In the genomic region with DNA sequence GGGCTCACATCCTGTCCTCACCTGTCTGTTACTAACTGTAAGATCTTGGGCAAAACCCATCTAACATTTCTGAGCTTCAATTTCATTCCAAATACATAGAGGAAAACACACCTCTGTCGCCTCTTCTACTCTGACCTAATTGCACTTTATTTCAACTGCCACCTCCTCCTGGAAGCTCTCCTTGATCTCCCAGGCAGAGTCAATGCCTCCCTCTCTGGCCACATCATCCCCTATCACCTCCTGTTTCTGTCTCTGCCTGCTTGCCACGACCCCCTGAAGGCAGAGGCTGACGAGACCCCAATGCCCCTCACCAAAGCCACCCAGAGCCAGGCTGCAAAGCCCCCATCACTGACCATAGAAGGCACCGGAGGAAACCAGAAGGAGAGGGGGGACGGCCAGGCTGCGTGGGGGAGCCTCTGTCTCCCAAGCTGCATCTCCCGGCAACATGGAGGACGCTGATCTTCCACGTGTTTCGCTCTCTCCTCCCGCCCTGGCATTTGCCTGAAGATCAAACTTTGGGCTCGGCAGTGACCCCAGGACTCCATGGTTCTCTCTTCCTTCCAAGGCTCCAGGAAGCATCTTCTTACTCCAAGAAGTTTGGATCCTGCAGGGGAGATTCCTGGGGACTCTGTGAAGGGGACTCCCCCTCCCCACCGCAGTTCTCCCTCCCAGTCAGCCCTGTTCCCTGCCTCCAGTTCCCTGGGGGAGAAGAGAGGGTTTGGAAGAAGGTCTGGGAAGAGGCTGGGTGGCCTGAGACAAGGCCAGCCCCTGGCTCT, we compare ENCODE assay signal across 22 cellular contexts. TPM values are rescaled to one million over a fixed set of nuclear protein-coding genes. Genes with fewer than 3 reads are reported as not detected.
A peak's percentile ranks its signal among the peaks of the same experiment; 100 is the strongest.
DNase-seq lines count a peak whose midpoint lies in the region; ATAC-seq and TF ChIP-seq lines count a peak whose summit lies in the region.
"Had no signal": no experiment of that assay in that cellular context is flagged by ENCODE, and none has a peak within 500 bp of the region (broad histone marks: within the 10 kb centered on the region; RNA-seq: fewer than 3 reads in every experiment).

No MANE protein-coding gene starts in this region.

- H2BK15ac ChIP-seq in mesenchymal stem cell (ENCODE audit: low read depth, poor library complexity, severe bottlenecking) = no peak overlapping the region

- no peak overlapping the region for H3K18ac ChIP-seq in mesenchymal stem cell (ENCODE audit: low read depth in 1 of 2, low read length in 2 of 2)

- H3K79me1 ChIP-seq in mesenchymal stem cell (replicated peaks; ENCODE audit: low read length, poor library complexity, severe bottlenecking) = no peaks in the 10 kb centered on the region

- no peaks in the 10 kb centered on the region for H3K27me3 Mint-ChIP-seq in activated CD8-positive, alpha-beta T cell treated with anti-CD3 and anti-CD28 coated beads, Interleukin-2, amount 10 ng/mL, durations not matched to agents 7 days and 5 days (ENCODE audit: low read depth)
- no peaks in the 10 kb centered on the region for H3K27me3 Mint-ChIP-seq in activated CD8-positive, alpha-beta T cell treated with anti-CD3 and anti-CD28 coated beads for 36 hours
- H3K27me3 Mint-ChIP-seq in T-helper 17 cell = peaks cover 26% of the 10 kb centered on the region
- H3K27me3 Mint-ChIP-seq in immature natural killer cell (ENCODE audit: low read depth in 3 of 3) = peaks cover 2 to 5% (median 3%) of the 10 kb centered on the region in 3 donors

- DNase-seq in activated CD8-positive, alpha-beta T cell treated with anti-CD3 and anti-CD28 coated beads, Interleukin-2, amount 10 ng/mL, durations not matched to agents 7 days and 5 days = peak; percentile 11
- DNase-seq in activated CD8-positive, alpha-beta T cell treated with anti-CD3 and anti-CD28 coated beads for 36 hours = no peak
- DNase-seq in T-helper 17 cell (no peak), immature natural killer cell (no peak), NCI-H446 (lab: John Stamatoyannopoulos, UW) (no peak), mesenchymal stem cell (no peak), NAMALWA (ENCODE audit: low spot score) (no peak)
- DNase-seq in stimulated activated effector memory CD8-positive, alpha-beta T cell treated with anti-CD3 and anti-CD28 coated beads, Interleukin-12 subunit alpha, Interleukin-12 subunit beta, amount 100 ng/mL, for 72 hours (ENCODE audit: low spot score in 2 of 2) = peak in 1 of 2 donors; percentile 34
- DNase-seq: 8988T, Caco-2, DMS79, GOT3, HFFc6, NCI-H1105 treated with DMSO at 0.1 percent for 48 hours, NCI-H187 treated with DMSO at 0.1 percent for 48 hours, NCI-H446 treated with DMSO at 0.1 percent for 48 hours, NCI-H748 treated with DMSO at 0.1 percent for 48 hours, PC-3, Right ventricle myocardium superior had no signal

- intact Hi-C loops in activated CD8-positive, alpha-beta T cell treated with anti-CD3 and anti-CD28 coated beads for 36 hours (cut with micrococcal nuclease) = loop anchor here (10.0 kb wide), 1 partner anchor 93 kb away; no protein-coding TSS in a partner anchor

- 67% methylated on average over 12 of the region's 13 CpGs for WGBS in mesenchymal stem cell

- no peak for ATAC-seq in activated CD8-positive, alpha-beta T cell treated with anti-CD3 and anti-CD28 coated beads, Interleukin-2, amount 10 ng/mL, durations not matched to agents 7 days and 5 days
- no peak for ATAC-seq in activated CD8-positive, alpha-beta T cell treated with anti-CD3 and anti-CD28 coated beads for 36 hours
- no peak for ATAC-seq in T-helper 17 cell
- ATAC-seq in stimulated activated effector memory CD8-positive, alpha-beta T cell treated with anti-CD3 and anti-CD28 coated beads, Interleukin-12 subunit alpha, Interleukin-12 subunit beta, amount 100 ng/mL, for 72 hours = no peak
- ATAC-seq: PC-3 had no signal

- H3K27ac Mint-ChIP-seq in activated CD8-positive, alpha-beta T cell treated with anti-CD3 and anti-CD28 coated beads, Interleukin-2, amount 10 ng/mL, durations not matched to agents 7 days and 5 days = no peak overlapping the region
- no peak overlapping the region for H3K27ac Mint-ChIP-seq in activated CD8-positive, alpha-beta T cell treated with anti-CD3 and anti-CD28 coated beads for 36 hours
- no peak overlapping the region for H3K27ac Mint-ChIP-seq in T-helper 17 cell
- peak overlapping the region; percentile 72 to 90 (median 85) for H3K27ac Mint-ChIP-seq in immature natural killer cell
- H3K27ac Mint-ChIP-seq in stimulated activated effector memory CD8-positive, alpha-beta T cell treated with anti-CD3 and anti-CD28 coated beads, Interleukin-12 subunit alpha, Interleukin-12 subunit beta, amount 100 ng/mL, for 72 hours = peak overlapping the region; percentile 13
- H3K27ac Mint-ChIP-seq: HFFc6 had no signal

- H3K4ac ChIP-seq in mesenchymal stem cell (ENCODE audit: low read depth in 1 of 2, low read length in 2 of 2) = no peak overlapping the region

- H3K27me3 ChIP-seq in mesenchymal stem cell (ENCODE audit: control insufficient read depth in 1 of 2, insufficient read depth in 1 of 2, low read length in 2 of 2) = peaks cover 4 to 19% of the 10 kb centered on the region in 2 experiments
- H3K27me3 ChIP-seq: MG63 had no signal

- no peak overlapping the region for H2BK12ac ChIP-seq in mesenchymal stem cell (ENCODE audit: low read length in 2 of 2)

- H3K23ac ChIP-seq in mesenchymal stem cell (ENCODE audit: low read length in 2 of 2) = no peak overlapping the region

- CTCF ChIA-PET in activated CD8-positive, alpha-beta T cell treated with anti-CD3 and anti-CD28 coated beads, Interleukin-2, amount 10 ng/mL, durations not matched to agents 7 days and 5 days (lab: Charles Lee) = no interaction called here
- CTCF ChIA-PET in activated CD8-positive, alpha-beta T cell treated with anti-CD3 and anti-CD28 coated beads for 36 hours (lab: Charles Lee) = no interaction called here

- peaks cover 6% of the 10 kb centered on the region for H3K4me1 ChIP-seq in mesenchymal stem cell (ENCODE audit: control insufficient read depth, insufficient read depth, low read depth, low read length)

- no peaks in the 10 kb centered on the region for H3K36me3 ChIP-seq in mesenchymal stem cell (ENCODE audit: control insufficient read depth in 1 of 2, insufficient read depth in 2 of 2, low read depth in 1 of 2, low read length in 2 of 2)
- H3K36me3 ChIP-seq: MG63 had no signal

- no peaks in the 10 kb centered on the region for H3K36me3 Mint-ChIP-seq in activated CD8-positive, alpha-beta T cell treated with anti-CD3 and anti-CD28 coated beads, Interleukin-2, amount 10 ng/mL, durations not matched to agents 7 days and 5 days (ENCODE audit: low read depth)
- no peaks in the 10 kb centered on the region for H3K36me3 Mint-ChIP-seq in activated CD8-positive, alpha-beta T cell treated with anti-CD3 and anti-CD28 coated beads for 36 hours (ENCODE audit: low read depth)
- H3K36me3 Mint-ChIP-seq in T-helper 17 cell (ENCODE audit: low read depth) (peaks cover 3% of the 10 kb centered on the region), immature natural killer cell (no peaks in the 10 kb centered on the region)
- H3K36me3 Mint-ChIP-seq in stimulated activated effector memory CD8-positive, alpha-beta T cell treated with anti-CD3 and anti-CD28 coated beads, Interleukin-12 subunit alpha, Interleukin-12 subunit beta, amount 100 ng/mL, for 72 hours = no peaks in the 10 kb centered on the region

- H3K9me3 Mint-ChIP-seq in activated CD8-positive, alpha-beta T cell treated with anti-CD3 and anti-CD28 coated beads, Interleukin-2, amount 10 ng/mL, durations not matched to agents 7 days and 5 days (ENCODE audit: insufficient read depth) = no peaks in the 10 kb centered on the region
- H3K9me3 Mint-ChIP-seq in activated CD8-positive, alpha-beta T cell treated with anti-CD3 and anti-CD28 coated beads for 36 hours = no peaks in the 10 kb centered on the region
- H3K9me3 Mint-ChIP-seq in immature natural killer cell = no peaks in the 10 kb centered on the region
- no peaks in the 10 kb centered on the region for H3K9me3 Mint-ChIP-seq in stimulated activated effector memory CD8-positive, alpha-beta T cell treated with anti-CD3 and anti-CD28 coated beads, Interleukin-12 subunit alpha, Interleukin-12 subunit beta, amount 100 ng/mL, for 72 hours
- H3K9me3 Mint-ChIP-seq: HFFc6 had no signal

- H3K4me3 ChIP-seq in mesenchymal stem cell (ENCODE audit: insufficient read depth in 1 of 2, low read depth in 1 of 2, low read length in 2 of 2) = no peak overlapping the region
- H3K4me3 ChIP-seq: MG63 had no signal

- H3K14ac ChIP-seq in mesenchymal stem cell (ENCODE audit: low read length in 2 of 2) = no peak overlapping the region

- H3K9ac ChIP-seq in mesenchymal stem cell (ENCODE audit: low read length) = no peak overlapping the region

- peaks cover 2% of the 10 kb centered on the region for H3K4me1 Mint-ChIP-seq in activated CD8-positive, alpha-beta T cell treated with anti-CD3 and anti-CD28 coated beads, Interleukin-2, amount 10 ng/mL, durations not matched to agents 7 days and 5 days (ENCODE audit: low read depth)
- peaks cover 9% of the 10 kb centered on the region for H3K4me1 Mint-ChIP-seq in activated CD8-positive, alpha-beta T cell treated with anti-CD3 and anti-CD28 coated beads for 36 hours (ENCODE audit: low read depth)
- H3K4me1 Mint-ChIP-seq in T-helper 17 cell (peaks cover 7% of the 10 kb centered on the region), immature natural killer cell (peaks cover 52 to 54% of the 10 kb centered on the region in 2 donors)
- peaks cover 47% of the 10 kb centered on the region for H3K4me1 Mint-ChIP-seq in stimulated activated effector memory CD8-positive, alpha-beta T cell treated with anti-CD3 and anti-CD28 coated beads, Interleukin-12 subunit alpha, Interleukin-12 subunit beta, amount 100 ng/mL, for 72 hours

- H2AFZ ChIP-seq in mesenchymal stem cell (ENCODE audit: low read depth, low read length) = no peak overlapping the region

- H2BK5ac ChIP-seq in mesenchymal stem cell (ENCODE audit: low read depth, low read length, poor library complexity, severe bottlenecking) = no peak overlapping the region

- no peak for TF ChIP-seq CTCF in activated CD8-positive, alpha-beta T cell treated with anti-CD3 and anti-CD28 coated beads for 36 hours (IDR thresholded peaks at IDR 0.05)

- no peak overlapping the region for H3K4me2 ChIP-seq in mesenchymal stem cell (ENCODE audit: low read length, poor library complexity, severe bottlenecking)

- H4K8ac ChIP-seq in mesenchymal stem cell (ENCODE audit: low read length) = no peak overlapping the region

- H2AK5ac ChIP-seq in mesenchymal stem cell (ENCODE audit: low read length, severe bottlenecking) = no peak overlapping the region

- H2BK120ac ChIP-seq in mesenchymal stem cell (ENCODE audit: low read depth, low read length) = no peak overlapping the region

- POLR2A ChIA-PET in activated CD8-positive, alpha-beta T cell treated with anti-CD3 and anti-CD28 coated beads, Interleukin-2, amount 10 ng/mL, durations not matched to agents 7 days and 5 days (lab: Charles Lee) = no interaction called here
- POLR2A ChIA-PET in activated CD8-positive, alpha-beta T cell treated with anti-CD3 and anti-CD28 coated beads for 36 hours (lab: Charles Lee) = no interaction called here

- no peak overlapping the region for H3K27ac ChIP-seq in mesenchymal stem cell (ENCODE audit: low read length, poor library complexity, severe bottlenecking)
- H3K27ac ChIP-seq: C4-2B had no signal

- no peak overlapping the region for H3K4me3 Mint-ChIP-seq in activated CD8-positive, alpha-beta T cell treated with anti-CD3 and anti-CD28 coated beads, Interleukin-2, amount 10 ng/mL, durations not matched to agents 7 days and 5 days
- H3K4me3 Mint-ChIP-seq in activated CD8-positive, alpha-beta T cell treated with anti-CD3 and anti-CD28 coated beads for 36 hours = no peak overlapping the region
- H3K4me3 Mint-ChIP-seq in T-helper 17 cell (peak overlapping the region; percentile 3), immature natural killer cell (peak overlapping the region; percentile 36 to 75 (median 51))
- peak overlapping the region; percentile 63 for H3K4me3 Mint-ChIP-seq in stimulated activated effector memory CD8-positive, alpha-beta T cell treated with anti-CD3 and anti-CD28 coated beads, Interleukin-12 subunit alpha, Interleukin-12 subunit beta, amount 100 ng/mL, for 72 hours
- H3K4me3 Mint-ChIP-seq: HFFc6 had no signal

- no peak overlapping the region for H4K91ac ChIP-seq in mesenchymal stem cell (ENCODE audit: low read length)

- H3K9me3 ChIP-seq in T-helper 17 cell (ENCODE audit: control insufficient read depth, low read length, poor library complexity, severe bottlenecking) = no peaks in the 10 kb centered on the region
- no peaks in the 10 kb centered on the region for H3K9me3 ChIP-seq in mesenchymal stem cell (ENCODE audit: control insufficient read depth, low read length)
- H3K9me3 ChIP-seq: Caco-2, MG63 had no signal

RNA-seq across cellular contexts. Expression of a gene that starts 50.1 kb away (rescaled TPM):
- 10 to 100 TPM; 68.6 to 70.6 TPM for total RNA-seq in activated CD8-positive, alpha-beta T cell treated with anti-CD3 and anti-CD28 coated beads, Interleukin-2, amount 10 ng/mL, durations not matched to agents 7 days and 5 days
- total RNA-seq in activated CD8-positive, alpha-beta T cell treated with anti-CD3 and anti-CD28 coated beads for 36 hours = 10 to 100 TPM; 48.5 to 53.0 TPM
- total RNA-seq in T-helper 17 cell = 100 to 1,000 TPM; 167 to 174 TPM
- polyA plus RNA-seq in immature natural killer cell = 1 to 10 TPM in 2 of 3 donors, under 1 TPM in 1; 0.75 to 3.1 (median 1.0) TPM
- polyA plus RNA-seq in mesenchymal stem cell (2013, experiment 1 of 2) = not detected
- polyA plus RNA-seq in mesenchymal stem cell (2013, experiment 2 of 2) = not detected
- total RNA-seq: G401 had no signal

Comparison
In these comparisons a context has a peak if more than half of its experiments do, and no peak if none do; other contexts are left out.
1. H3K27ac Mint-ChIP-seq: peak in immature natural killer cell (6 of 6) and stimulated activated effector memory CD8-positive, alpha-beta T cell treated with anti-CD3 and anti-CD28 coated beads, Interleukin-12 subunit alpha, Interleukin-12 subunit beta, amount 100 ng/mL, for 72 hours (single experiment); none in activated CD8-positive, alpha-beta T cell treated with anti-CD3 and anti-CD28 coated beads, Interleukin-2, amount 10 ng/mL, durations not matched to agents 7 days and 5 days (single experiment), activated CD8-positive, alpha-beta T cell treated with anti-CD3 and anti-CD28 coated beads for 36 hours (single experiment) and T-helper 17 cell (single experiment).
2. H3K4me3 Mint-ChIP-seq: peak in T-helper 17 cell (single experiment), immature natural killer cell (5 of 5) and stimulated activated effector memory CD8-positive, alpha-beta T cell treated with anti-CD3 and anti-CD28 coated beads, Interleukin-12 subunit alpha, Interleukin-12 subunit beta, amount 100 ng/mL, for 72 hours (single experiment); none in activated CD8-positive, alpha-beta T cell treated with anti-CD3 and anti-CD28 coated beads, Interleukin-2, amount 10 ng/mL, durations not matched to agents 7 days and 5 days (single experiment) and activated CD8-positive, alpha-beta T cell treated with anti-CD3 and anti-CD28 coated beads for 36 hours (single experiment).